Comparison of ENCODE assay signal across 18 cellular contexts in genomic region chr11:16185042-16185441, GRCh38.
DNase-seq lines count a peak whose midpoint lies in the region; ATAC-seq, FAIRE-seq and TF ChIP-seq lines count a peak whose summit lies in the region.
"Had no signal": no experiment of that assay in that cellular context is flagged by ENCODE, and none has a peak within 500 bp of the region (broad histone marks: within the 10 kb centered on the region; RNA-seq: fewer than 3 reads in every experiment).

No MANE protein-coding gene starts in this region.

- H2BK5ac ChIP-seq in IMR-90 (ENCODE audit: low read depth, low read length, poor library complexity, severe bottlenecking), result peak overlapping the region; percentile 43

- H3K23ac ChIP-seq in IMR-90 (ENCODE audit: low read depth, low read length), result peak overlapping the region; percentile 36; the same call in 1 of the 2 replicates

- in situ Hi-C loops in IMR-90 (cut with MboI; ENCODE audit: low sequenced_read_pairs), result no loop called here

- TF ChIP-seq CTCF in IMR-90 (conservative IDR thresholded peaks at IDR 0.05; ENCODE audit: low read depth, low read length) (no peak), brain (conservative IDR thresholded peaks at IDR 0.05) (no peak), right lobe of liver (IDR thresholded peaks at IDR 0.05) (no peak), glutamatergic neuron (IDR thresholded peaks at IDR 0.05; ENCODE audit: partially characterized antibody, unreplicated experiment) (no peak), foreskin fibroblast (IDR thresholded peaks at IDR 0.05; ENCODE audit: low read depth, low read length) (no peak)

- H3K36me3 Mint-ChIP-seq in brain, result peaks cover 5% of the 10 kb centered on the region
- H3K36me3 Mint-ChIP-seq in glutamatergic neuron (ENCODE audit: unreplicated experiment), result no peaks in the 10 kb centered on the region
- H3K36me3 Mint-ChIP-seq: CD14-positive monocyte had no signal

- CTCF ChIA-PET in IMR-90 (lab: Yijun Ruan, JAX), result interaction anchor here (1.2 to 1.4 kb wide), 2 partner anchors 10 to 15 kb away, joined by 3 to 4 read pairs; no protein-coding TSS in a partner anchor

- H2AK9ac ChIP-seq in IMR-90 (replicated peaks; ENCODE audit: low read depth, low read length, poor library complexity), result no peak overlapping the region

- no peak overlapping the region for H3K4me3 ChIP-seq in IMR-90 (ENCODE audit: insufficient read depth, low read depth, low read length)
- no peak overlapping the region for H3K4me3 ChIP-seq in right lobe of liver
- no peak overlapping the region for H3K4me3 ChIP-seq in skeletal muscle tissue (ENCODE audit: low read length in 3 of 3)
- no peak overlapping the region for H3K4me3 ChIP-seq in foreskin fibroblast (ENCODE audit: low read depth in 1 of 2, low read length in 2 of 2)
- H3K4me3 ChIP-seq: Peyer's patch had no signal

- TF ChIP-seq RAD21 in IMR-90 (IDR thresholded peaks at IDR 0.05; ENCODE audit: low read length), result no peak

- no peaks in the 10 kb centered on the region for H4K20me1 ChIP-seq in IMR-90 (ENCODE audit: insufficient read depth, low read length)

- ATAC-seq in IMR-90 (ENCODE audit: low read depth) (peak; percentile 13; the same call in 1 of the 2 replicates), right lobe of liver (no peak)
- ATAC-seq: Right ventricle myocardium inferior had no signal

- peak overlapping the region; percentile 26; the same call in 1 of the 2 replicates for H3K14ac ChIP-seq in IMR-90 (replicated peaks; ENCODE audit: low read depth, low read length)

- TF ChIP-seq POLR2A in IMR-90 (IDR thresholded peaks at IDR 0.05; ENCODE audit: low read depth, low read length) (no peak), right lobe of liver (IDR thresholded peaks at IDR 0.05) (no peak), H54 (IDR thresholded peaks at IDR 0.05; ENCODE audit: low read depth, low read length) (no peak)

- peak overlapping the region; percentile 61; the same call in 1 of the 2 replicates for H2BK120ac ChIP-seq in IMR-90 (ENCODE audit: low read depth, low read length)

- H3K56ac ChIP-seq in IMR-90 (ENCODE audit: extremely low read depth, insufficient read depth, low read length), result no peak overlapping the region

- H3K9me3 ChIP-seq in IMR-90 (ENCODE audit: control insufficient read depth, insufficient read depth, low read length) (no peaks in the 10 kb centered on the region), right lobe of liver (no peaks in the 10 kb centered on the region), skeletal muscle tissue (ENCODE audit: control insufficient read depth in 3 of 3, low read length in 3 of 3) (no peaks in the 10 kb centered on the region)
- H3K9me3 ChIP-seq: Peyer's patch had no signal

- DNase-seq in IMR-90 (no peak), right lobe of liver (no peak), glutamatergic neuron (no peak), H54 (ENCODE audit: insufficient read length, low spot score) (no peak), foreskin fibroblast (no peak)
- DNase-seq in NK-92 treated with Interleukin-12 subunit alpha and Interleukin-12 subunit beta, amount 100 ng/mL, for 24 hours (lab: John Stamatoyannopoulos, UW), result no peak
- DNase-seq: DMS79 treated with DMSO at 0.1 percent for 48 hours, Kasumi-1, NCI-H1105 treated with DMSO at 0.1 percent for 48 hours, NCI-H1694 treated with DMSO at 0.1 percent for 48 hours, NCI-H524 treated with DMSO at 0.1 percent for 48 hours had no signal

- no TSS peak for BruUV-seq in IMR-90 (replicated peaks; lab: Mats Ljungman, UMichigan)

- H3K18ac ChIP-seq in IMR-90 (ENCODE audit: low read depth, low read length), result peak overlapping the region; percentile 28; the same call in 1 of the 2 replicates

- dilution Hi-C loops in IMR-90 (cut with HindIII; ENCODE audit: low sequenced_read_pairs, unreplicated experiment), result no loop called here

- no peak for FAIRE-seq in H54 (lab: Jason Lieb, UNC)
- FAIRE-seq: H1 had no signal

- intact Hi-C loops in IMR-90 (cut with micrococcal nuclease) (no loop called here), right lobe of liver (cut with DNase I) (no loop called here)

- H3K9me3 Mint-ChIP-seq in brain, result no peaks in the 10 kb centered on the region
- no peaks in the 10 kb centered on the region for H3K9me3 Mint-ChIP-seq in glutamatergic neuron (ENCODE audit: unreplicated experiment)
- H3K9me3 Mint-ChIP-seq: CD14-positive monocyte had no signal

- H3K27ac Mint-ChIP-seq in brain (peak overlapping the region in 3 of 5 experiments; percentile 48 to 80 (median 60)), glutamatergic neuron (ENCODE audit: unreplicated experiment) (no peak overlapping the region)
- H3K27ac Mint-ChIP-seq: CD14-positive monocyte had no signal

- H2AFZ ChIP-seq in IMR-90 (replicated peaks; ENCODE audit: low read length, poor library complexity), result no peak overlapping the region

- POLR2A ChIA-PET in IMR-90 (lab: Charles Lee; ENCODE audit: unreplicated experiment), result no interaction called here

- H3K9me1 ChIP-seq in IMR-90 (ENCODE audit: insufficient read depth, low read length), result no peaks in the 10 kb centered on the region

- H4K91ac ChIP-seq in IMR-90 (ENCODE audit: insufficient read depth, low read depth, low read length), result peak overlapping the region; percentile 15; the same call in 1 of the 2 replicates

- H2AK5ac ChIP-seq in IMR-90 (ENCODE audit: low read depth, low read length), result peak overlapping the region; percentile 13; the same call in 1 of the 2 replicates

- H3K4me1 Mint-ChIP-seq in brain, result peaks cover 20% of the 10 kb centered on the region
- H3K4me1 Mint-ChIP-seq in glutamatergic neuron (ENCODE audit: low read depth, unreplicated experiment), result no peaks in the 10 kb centered on the region
- H3K4me1 Mint-ChIP-seq: CD14-positive monocyte had no signal

- no peak overlapping the region for H4K5ac ChIP-seq in IMR-90 (ENCODE audit: low read depth, low read length)

- H3K9ac ChIP-seq in IMR-90 (ENCODE audit: low read depth, low read length), result no peak overlapping the region; the same call in 1 of the 2 replicates
- H3K9ac ChIP-seq in skeletal muscle tissue (ENCODE audit: low read depth in 1 of 3, low read length in 3 of 3), result peak overlapping the region in 1 of 3 donors; percentile 65

- no peaks in the 10 kb centered on the region for H3K27me3 ChIP-seq in IMR-90 (ENCODE audit: control insufficient read depth, insufficient read depth, low read length)
- H3K27me3 ChIP-seq in right lobe of liver, result no peaks in the 10 kb centered on the region
- no peaks in the 10 kb centered on the region for H3K27me3 ChIP-seq in skeletal muscle tissue (ENCODE audit: control insufficient read depth in 3 of 3, insufficient read depth in 3 of 3, low read length in 3 of 3)
- H3K27me3 ChIP-seq: Peyer's patch had no signal

- H3K4me1 ChIP-seq in IMR-90 (ENCODE audit: control insufficient read depth, insufficient read depth, low read length) (peaks cover 1% of the 10 kb centered on the region; the same call in 1 of the 2 replicates), right lobe of liver (peaks cover 0 to 36% (median 8%) of the 10 kb centered on the region in 4 donors), skeletal muscle tissue (ENCODE audit: control insufficient read depth in 3 of 3, insufficient read depth in 3 of 3, low read length in 3 of 3) (peaks cover 8 to 23% (median 18%) of the 10 kb centered on the region in 3 donors)

- peaks cover 4% of the 10 kb centered on the region for H3K27me3 Mint-ChIP-seq in brain
- peaks cover 2% of the 10 kb centered on the region for H3K27me3 Mint-ChIP-seq in glutamatergic neuron (ENCODE audit: unreplicated experiment)

- H3K4me3 Mint-ChIP-seq in brain (no peak overlapping the region), glutamatergic neuron (ENCODE audit: unreplicated experiment) (no peak overlapping the region)
- H3K4me3 Mint-ChIP-seq: CD14-positive monocyte had no signal

- H3K4ac ChIP-seq in IMR-90 (ENCODE audit: low read depth, low read length), result peak overlapping the region; percentile 55; the same call in 1 of the 2 replicates

- peak overlapping the region in 1 of 2 experiments; percentile 10; a peak in 1 of 4 replicates for H4K8ac ChIP-seq in IMR-90 (ENCODE audit: low read depth in 2 of 2, low read length in 2 of 2)

- no peaks in the 10 kb centered on the region for H3K79me1 ChIP-seq in IMR-90 (ENCODE audit: low read depth in 1 of 2, low read length in 2 of 2)

- no peak overlapping the region for H3K27ac ChIP-seq in IMR-90 (ENCODE audit: insufficient read depth, low read length)
- peak overlapping the region; percentile 62 to 93 (median 69) for H3K27ac ChIP-seq in right lobe of liver
- H3K27ac ChIP-seq in skeletal muscle tissue (ENCODE audit: low read depth, low read length), result peak overlapping the region; percentile 1
- H3K27ac ChIP-seq: HL-60 had no signal

- peak overlapping the region; percentile 31; the same call in 1 of the 3 replicates for H2BK15ac ChIP-seq in IMR-90 (ENCODE audit: low read depth, low read length)

- H3K36me3 ChIP-seq in IMR-90 (ENCODE audit: control insufficient read depth, insufficient read depth, low read length), result peaks cover 2% of the 10 kb centered on the region; the same call in 1 of the 2 replicates
- no peaks in the 10 kb centered on the region for H3K36me3 ChIP-seq in right lobe of liver
- H3K36me3 ChIP-seq in skeletal muscle tissue (ENCODE audit: control insufficient read depth in 3 of 3, insufficient read depth in 3 of 3, low read length in 3 of 3), result no peaks in the 10 kb centered on the region
- H3K36me3 ChIP-seq: Peyer's patch had no signal

- no peak overlapping the region; the same call in 1 of the 2 replicates for H3K4me2 ChIP-seq in IMR-90 (ENCODE audit: low read depth, low read length)

- H2BK20ac ChIP-seq in IMR-90 (ENCODE audit: low read depth, low read length), result peak overlapping the region; percentile 87

TF ChIP-seq in IMR-90, 13 proteins besides CTCF, POLR2A, EP300 and RAD21:
- no peak for TF ChIP-seq MXI1 (IDR thresholded peaks at IDR 0.05; ENCODE audit: borderline replicate concordance, low read depth, low read length)
TF ChIP-seq in IMR-90: peak in this region for 0.
